In genomic region chr6:8435845-8436168, GRCh38 we compare ENCODE assay signal across 8 cellular contexts. TPM values are rescaled to one million over a fixed set of nuclear protein-coding genes. Genes with fewer than 3 reads are reported as not detected.
DNase-seq lines count a peak whose midpoint lies in the region; ATAC-seq, FAIRE-seq and TF ChIP-seq lines count a peak whose summit lies in the region.

No MANE protein-coding gene starts in this region.

- in situ Hi-C loops in GM12878 (cut with MboI), result no loop called here

- BruUV-seq in GM12878 (replicated peaks; lab: Mats Ljungman, UMichigan), result TSS peak; percentile 95

- peaks cover 0 to 15% (median 0%) of the 10 kb centered on the region in 11 experiments; a peak in 3 of 22 replicates for H4K20me1 ChIP-seq in BLaER1 treated with 17β-estradiol and CSF1 and Interleukin-3, amounts not matched to agents 10 nM and 100 nM
- no peaks in the 10 kb centered on the region for H4K20me1 ChIP-seq in GM12878 (ENCODE audit: control insufficient read depth, insufficient read depth)

- peaks cover 0 to 15% (median 8%) of the 10 kb centered on the region in 11 experiments; a peak in 12 of 22 replicates for H3K9me3 ChIP-seq in BLaER1 treated with 17β-estradiol and CSF1 and Interleukin-3, amounts not matched to agents 10 nM and 100 nM (replicated peaks in 1 of 11)
- H3K9me3 ChIP-seq in GM12878 (replicated peaks; ENCODE audit: control insufficient read depth, insufficient read depth, low read length), result no peaks in the 10 kb centered on the region; the same call in 2 of the 3 replicates
- H3K9me3 ChIP-seq in left lung, result no peaks in the 10 kb centered on the region
- no peaks in the 10 kb centered on the region for H3K9me3 ChIP-seq in thyroid gland

- H3K4me3 ChIP-seq in BLaER1 treated with 17β-estradiol and CSF1 and Interleukin-3, amounts not matched to agents 10 nM and 100 nM, result peak overlapping the region; percentile 74 to 94 (median 82)
- H3K4me3 ChIP-seq in HL-60 (replicated peaks; ENCODE audit: insufficient read depth, low read length) (peak overlapping the region; percentile 98), GM12878 (peak overlapping the region; percentile 61), left lung (peak overlapping the region; percentile 72 to 84), thyroid gland (replicated peaks in 1 of 3) (peak overlapping the region; percentile 50 to 89 (median 76))

- peaks cover 26% of the 10 kb centered on the region for H3K79me2 ChIP-seq in GM12878 (ENCODE audit: control insufficient read depth, insufficient read depth, low read length)

- TF ChIP-seq CTCF in HL-60 (IDR thresholded peaks at IDR 0.05; ENCODE audit: insufficient read depth, low read length) (no peak), GM12878 (IDR thresholded peaks at IDR 0.05 in 2 of 3, conservative IDR thresholded peaks at IDR 0.05 in 1 of 3; ENCODE audit: control insufficient read depth in 2 of 3, extremely low read depth in 1 of 3, insufficient read depth in 1 of 3, low read depth in 3 of 3, low read length in 3 of 3) (no peak), left lung (IDR thresholded peaks at IDR 0.05) (no peak), thyroid gland (IDR thresholded peaks at IDR 0.05) (no peak)

- 18% methylated on average over 15 of the region's 15 CpGs for WGBS in GM12878 (ENCODE audit: insufficient coverage, insufficient replicate concordance, low lambda C conversion rate, missing lambda C conversion rate)
- WGBS in thyroid gland, 2 donors, result 12 to 15% methylated on average over 15 of the region's 15 CpGs

- H3K9ac ChIP-seq in BLaER1 treated with 17β-estradiol and CSF1 and Interleukin-3, amounts not matched to agents 10 nM and 100 nM, result peak overlapping the region; percentile 86 to 97 (median 91)
- H3K9ac ChIP-seq in GM12878 (ENCODE audit: control insufficient read depth, insufficient read depth, low read length), result peak overlapping the region; percentile 83

- RAD21 ChIA-PET in GM12878 (lab: Charles Lee; ENCODE audit: unreplicated experiment), result no interaction called here

- no peak for FAIRE-seq in GM12878 (lab: Jason Lieb, UNC)

- intact Hi-C loops in GM12878 (cut with micrococcal nuclease; ENCODE audit: unreplicated experiment), result no loop called here
- intact Hi-C loops in left lung (cut with DNase I), result no loop called here
- intact Hi-C loops in thyroid gland (cut with DNase I), result no loop called here

- H3K4me2 ChIP-seq in BLaER1 treated with 17β-estradiol and CSF1 and Interleukin-3, amounts not matched to agents 10 nM and 100 nM, result peak overlapping the region; percentile 56 to 93 (median 76)
- H3K4me2 ChIP-seq in GM12878 (ENCODE audit: control insufficient read depth, insufficient read depth), result peak overlapping the region; percentile 85

- CTCF ChIA-PET in GM12878 (lab: Yijun Ruan, JAX), result no interaction called here

- H3K4me1 ChIP-seq in BLaER1 treated with 17β-estradiol and CSF1 and Interleukin-3, amounts not matched to agents 10 nM and 100 nM, result peaks cover 19 to 32% (median 25%) of the 10 kb centered on the region in 10 experiments; a peak in 19 of 20 replicates
- H3K4me1 ChIP-seq in GM12878 (ENCODE audit: control insufficient read depth, insufficient read depth, low read length), result no peaks in the 10 kb centered on the region
- peaks cover 0 to 28% of the 10 kb centered on the region in 2 donors for H3K4me1 ChIP-seq in left lung
- H3K4me1 ChIP-seq in thyroid gland, result peaks cover 33 to 40% of the 10 kb centered on the region in 2 donors

- ATAC-seq in GM12878 (peak; percentile 6), left lung (peak; percentile 12), GM19035 (IDR thresholded peaks at IDR 0.05; ENCODE audit: unreplicated experiment) (no peak)

- no peak for TF ChIP-seq POLR2A in GM12878 (IDR thresholded peaks at IDR 0.05; ENCODE audit: low read depth, low read length)
- TF ChIP-seq POLR2A in thyroid gland (IDR thresholded peaks at IDR 0.05), result no peak

- no peaks in the 10 kb centered on the region for H3K27me3 ChIP-seq in BLaER1 treated with 17β-estradiol and CSF1 and Interleukin-3, amounts not matched to agents 10 nM and 100 nM
- no peaks in the 10 kb centered on the region for H3K27me3 ChIP-seq in HL-60 (ENCODE audit: insufficient read depth, poor library complexity, severe bottlenecking)
- no peaks in the 10 kb centered on the region for H3K27me3 ChIP-seq in GM12878 (replicated peaks in 1 of 2; ENCODE audit: control insufficient read depth in 2 of 2, insufficient read depth in 2 of 2, low read length in 1 of 2)
- H3K27me3 ChIP-seq in left lung, result no peaks in the 10 kb centered on the region
- no peaks in the 10 kb centered on the region for H3K27me3 ChIP-seq in thyroid gland

- DNase-seq in HL-60 (ENCODE audit: low read depth in 1 of 2, low spot score in 1 of 2) (no peak), GM12878 (ENCODE audit: low read depth, low spot score) (no peak), left lung (no peak), thyroid gland (no peak), superior temporal gyrus (ENCODE audit: extremely low spot score) (no peak), Kasumi-1 (lab: John Stamatoyannopoulos, UW) (no peak)

- TF ChIP-seq RAD21 in GM12878 (IDR thresholded peaks at IDR 0.05; ENCODE audit: insufficient read depth, low read depth, low read length), result no peak

- H2AFZ ChIP-seq in GM12878 (ENCODE audit: control insufficient read depth, low read depth, low read length), result peak overlapping the region; percentile 95

- SMC1A ChIA-PET in GM12878 (lab: Charles Lee; ENCODE audit: uncharacterized antibody, unreplicated experiment), result interaction anchor here (1.2 to 2.8 kb wide), 2 partner anchors 8 to 16 kb away, joined by 4 to 9 read pairs; no protein-coding TSS in a partner anchor

- TF ChIP-seq EP300 in GM12878 (IDR thresholded peaks at IDR 0.05; ENCODE audit: borderline replicate concordance in 1 of 2, control insufficient read depth in 1 of 2, low read depth in 2 of 2, low read length in 2 of 2), result no peak

- H3K27ac ChIP-seq in BLaER1 treated with 17β-estradiol and CSF1 and Interleukin-3, amounts not matched to agents 10 nM and 100 nM, result peak overlapping the region; percentile 86 to 98 (median 93)
- H3K27ac ChIP-seq in HL-60 (replicated peaks) (peak overlapping the region; percentile 79), GM12878 (ENCODE audit: control insufficient read depth, insufficient read depth) (peak overlapping the region; percentile 90), left lung (peak overlapping the region; percentile 89 to 91), thyroid gland (peak overlapping the region; percentile 90 to 95 (median 94))

- POLR2A ChIA-PET in GM12878 (lab: Charles Lee), result interaction anchor here (1.4 kb wide), 1 partner anchor 15 kb away, joined by 5 read pairs; no protein-coding TSS in a partner anchor

- H3K36me3 ChIP-seq in BLaER1 treated with 17β-estradiol and CSF1 and Interleukin-3, amounts not matched to agents 10 nM and 100 nM, result peaks cover 0 to 19% (median 5%) of the 10 kb centered on the region in 11 experiments; a peak in 9 of 22 replicates
- H3K36me3 ChIP-seq in GM12878 (ENCODE audit: control insufficient read depth in 2 of 2, insufficient read depth in 2 of 2, low read length in 1 of 2) (no peaks in the 10 kb centered on the region), left lung (no peaks in the 10 kb centered on the region), thyroid gland (no peaks in the 10 kb centered on the region)

TF ChIP-seq in GM12878, 131 proteins besides CTCF, POLR2A, EP300 and RAD21:
- TF ChIP-seq BCL11A (IDR thresholded peaks at IDR 0.05; ENCODE audit: low read depth, low read length), result no peak
- TF ChIP-seq, protein P1, sequence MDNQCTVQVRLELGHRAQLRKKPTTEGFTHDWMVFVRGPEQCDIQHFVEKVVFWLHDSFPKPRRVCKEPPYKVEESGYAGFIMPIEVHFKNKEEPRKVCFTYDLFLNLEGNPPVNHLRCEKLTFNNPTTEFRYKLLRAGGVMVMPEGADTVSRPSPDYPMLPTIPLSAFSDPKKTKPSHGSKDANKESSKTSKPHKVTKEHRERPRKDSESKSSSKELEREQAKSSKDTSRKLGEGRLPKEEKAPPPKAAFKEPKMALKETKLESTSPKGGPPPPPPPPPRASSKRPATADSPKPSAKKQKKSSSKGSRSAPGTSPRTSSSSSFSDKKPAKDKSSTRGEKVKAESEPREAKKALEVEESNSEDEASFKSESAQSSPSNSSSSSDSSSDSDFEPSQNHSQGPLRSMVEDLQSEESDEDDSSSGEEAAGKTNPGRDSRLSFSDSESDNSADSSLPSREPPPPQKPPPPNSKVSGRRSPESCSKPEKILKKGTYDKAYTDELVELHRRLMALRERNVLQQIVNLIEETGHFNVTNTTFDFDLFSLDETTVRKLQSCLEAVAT (IDR thresholded peaks at IDR 0.05), result peak; percentile 87

RNA-seq across cellular contexts. Expression of gene SLC35B3, which starts 0.5 kb away (rescaled TPM):
- 11.6 and 13.4 TPM in 2 replicates for total RNA-seq in GM12878 (2013; cell fraction: nucleolus; rRNA removed)
- 11.7 and 13.5 TPM in 2 replicates for total RNA-seq in GM12878 (2014; rRNA removed)
- total RNA-seq in GM12878 (2014; rRNA removed; fragmentation: Illumina TruSeq; extraction: Trizol), result 10.9 and 11.9 TPM in 2 replicates
- total RNA-seq in GM12878 (2021), result 12.1 and 12.4 TPM in 2 replicates
- polyA plus RNA-seq in GM12878 (2011; ENCODE audit: low read depth), result 4.4 TPM
- polyA plus RNA-seq in GM12878 (2011; rRNA removed), result 19.7 and 29.2 TPM in 2 replicates
- 7.1 and 7.3 TPM in 2 replicates for polyA plus RNA-seq in GM12878 (2011; cell fraction: cytosol; rRNA removed)
- polyA plus RNA-seq in GM12878 (2011; cell fraction: nucleus; rRNA removed), result 12.1 and 14.1 TPM in 2 replicates
- 11.4 and 14.4 TPM in 2 replicates for polyA plus RNA-seq in GM12878 (2012)
- 12.5 and 15.2 TPM in 2 replicates for polyA plus RNA-seq in GM12878 (2014; fragmentation: Illumina TruSeq; extraction: Trizol)
- 10 to 100 TPM; 10.5 to 11.0 TPM for polyA plus RNA-seq in GM12878 (2014; fragmentation: Nextera tagmentation; extraction: Ambion mirVana)
- polyA plus RNA-seq in GM12878 (2014; rRNA removed), result 13.4 and 13.9 TPM in 2 replicates
- 10 to 100 TPM; 28.0 to 28.1 TPM for polyA plus RNA-seq in GM12878 (2016; fragmentation: Nextera tagmentation; extraction: Ambion mirVana)
- 7.1 and 8.9 TPM in 2 replicates for polyA minus RNA-seq in GM12878 (2011; rRNA and poly(A)+ RNA removed)
- polyA minus RNA-seq in GM12878 (2011; cell fraction: cytosol; rRNA and poly(A)+ RNA removed), result 4.0 and 5.4 TPM in 2 replicates
- polyA minus RNA-seq in GM12878 (2011; cell fraction: nucleus; rRNA and poly(A)+ RNA removed), result 8.1 and 12.5 TPM in 2 replicates
- total RNA-seq in left lung, result 10 to 100 TPM; 21.6 to 22.9 TPM
- total RNA-seq in thyroid gland, result 10 to 100 TPM; 25.0 to 34.6 (median 28.4) TPM
